ENCODE assay signal across 16 cellular contexts in genomic region chr12:76688001-76688400, GRCh38.
DNase-seq lines count a peak whose midpoint lies in the region; ATAC-seq and TF ChIP-seq lines count a peak whose summit lies in the region.
"Had no signal": no experiment of that assay in that cellular context is flagged by ENCODE, and none has a peak within 500 bp of the region (broad histone marks: within the 10 kb centered on the region; RNA-seq: fewer than 3 reads in every experiment).

No MANE protein-coding gene starts in this region.

- no peak overlapping the region for H2BK120ac ChIP-seq in neuronal stem cell (ENCODE audit: low read depth, low read length)

- H3K36me3 Mint-ChIP-seq in natural killer cell, result no peaks in the 10 kb centered on the region
- H3K36me3 Mint-ChIP-seq: activated CD4-positive, alpha-beta memory T cell treated with anti-CD3 and anti-CD28 coated beads for 36 hours; CD4-positive, alpha-beta memory T cell; naive thymus-derived CD4-positive, alpha-beta T cell had no signal

- no peak overlapping the region for H3K27ac Mint-ChIP-seq in natural killer cell
- H3K27ac Mint-ChIP-seq: activated CD4-positive, alpha-beta memory T cell treated with anti-CD3 and anti-CD28 coated beads for 36 hours; activated T-helper 17 cell treated with anti-CD3 and anti-CD28 coated beads, Interleukin-2, amount 50 U/mL, for 72 hours; CD4-positive, alpha-beta memory T cell; endodermal cell; naive thymus-derived CD4-positive, alpha-beta T cell had no signal

- H3K27ac ChIP-seq in GM23248, result peak overlapping the region; percentile 30
- H3K27ac ChIP-seq in SK-N-MC, result peak overlapping the region; percentile 98
- H3K27ac ChIP-seq in neuronal stem cell (replicated peaks; ENCODE audit: low read length), result no peak overlapping the region
- H3K27ac ChIP-seq: body of pancreas, vagina had no signal

- H3K27me3 Mint-ChIP-seq in natural killer cell (ENCODE audit: low read depth in 2 of 2), result no peaks in the 10 kb centered on the region
- H3K27me3 Mint-ChIP-seq: activated CD4-positive, alpha-beta memory T cell treated with anti-CD3 and anti-CD28 coated beads for 36 hours; activated T-helper 17 cell treated with anti-CD3 and anti-CD28 coated beads, Interleukin-2, amount 50 U/mL, for 72 hours had no signal

- H3K27me3 ChIP-seq in GM23248 (replicated peaks; ENCODE audit: insufficient read depth) (no peaks in the 10 kb centered on the region), neuronal stem cell (ENCODE audit: control insufficient read depth in 3 of 3, insufficient read depth in 3 of 3, low read depth in 1 of 3, low read length in 3 of 3) (no peaks in the 10 kb centered on the region)
- H3K27me3 ChIP-seq: body of pancreas, vagina had no signal

- no peaks in the 10 kb centered on the region for H3K36me3 ChIP-seq in GM23248 (ENCODE audit: low read depth)
- H3K36me3 ChIP-seq in SK-N-MC (ENCODE audit: insufficient read depth, low read length), result no peaks in the 10 kb centered on the region
- no peaks in the 10 kb centered on the region for H3K36me3 ChIP-seq in neuronal stem cell (replicated peaks in 1 of 2; ENCODE audit: control insufficient read depth in 2 of 2, insufficient read depth in 2 of 2, low read length in 2 of 2)
- H3K36me3 ChIP-seq: vagina had no signal

- H3K9me3 ChIP-seq in GM23248 (ENCODE audit: low read depth) (no peaks in the 10 kb centered on the region), SK-N-MC (ENCODE audit: low read depth, low read length) (no peaks in the 10 kb centered on the region), neuronal stem cell (replicated peaks in 1 of 2; ENCODE audit: control insufficient read depth in 2 of 2, insufficient read depth in 1 of 2, low read depth in 1 of 2, low read length in 2 of 2) (peaks cover 0 to 7% of the 10 kb centered on the region in 2 donors)
- H3K9me3 ChIP-seq: body of pancreas, vagina had no signal

- no peak overlapping the region for H2BK15ac ChIP-seq in neuronal stem cell (ENCODE audit: low read length)

- H3K4ac ChIP-seq in neuronal stem cell (ENCODE audit: low read length), result no peak overlapping the region

- TF ChIP-seq CTCF in natural killer cell (IDR thresholded peaks at IDR 0.05), result no peak

- peak overlapping the region; percentile 68 for H3K4me2 ChIP-seq in GM23248 (ENCODE audit: unreplicated experiment)
- no peak overlapping the region for H3K4me2 ChIP-seq in neuronal stem cell (ENCODE audit: insufficient read depth, low read length, poor library complexity, severe bottlenecking)

- H3K79me2 ChIP-seq in GM23248 (ENCODE audit: insufficient read depth), result no peaks in the 10 kb centered on the region

- peaks cover 27% of the 10 kb centered on the region for H3F3A ChIP-seq in GM23248 (ENCODE audit: insufficient read depth)

- no peaks in the 10 kb centered on the region for H3K9me3 Mint-ChIP-seq in natural killer cell
- H3K9me3 Mint-ChIP-seq: activated CD4-positive, alpha-beta memory T cell treated with anti-CD3 and anti-CD28 coated beads for 36 hours; activated T-helper 17 cell treated with anti-CD3 and anti-CD28 coated beads, Interleukin-2, amount 50 U/mL, for 72 hours; CD4-positive, alpha-beta memory T cell; naive thymus-derived CD4-positive, alpha-beta T cell had no signal

- in situ Hi-C loops in GM23248 (cut with MboI), result no loop called here

- WGBS in GM23248 (ENCODE audit: low coverage in 1 of 2, low lambda C conversion rate in 2 of 2, missing lambda C conversion rate in 2 of 2), 2 experiments, result 8 to 14% methylated on average over 3 of the region's 3 CpGs
- WGBS in neuronal stem cell (ENCODE audit: extremely low coverage in 2 of 2, insufficient read length in 2 of 2, insufficient replicate concordance in 1 of 2), 2 donors, result no CpG with 5 or more reads among the region's 3 CpGs

- no peak overlapping the region for H3K4me3 Mint-ChIP-seq in natural killer cell
- H3K4me3 Mint-ChIP-seq: activated CD4-positive, alpha-beta memory T cell treated with anti-CD3 and anti-CD28 coated beads for 36 hours; activated T-helper 17 cell treated with anti-CD3 and anti-CD28 coated beads, Interleukin-2, amount 50 U/mL, for 72 hours; CD4-positive, alpha-beta memory T cell; endodermal cell; naive thymus-derived CD4-positive, alpha-beta T cell had no signal

- no peak for ATAC-seq in natural killer cell
- ATAC-seq: activated T-helper 17 cell treated with anti-CD3 and anti-CD28 coated beads, Interleukin-2, amount 50 U/mL, for 72 hours; body of pancreas had no signal

- no peaks in the 10 kb centered on the region for H3K79me1 ChIP-seq in neuronal stem cell (ENCODE audit: low read depth, low read length)

- peak overlapping the region; percentile 56 for H3K4me3 ChIP-seq in GM23248
- H3K4me3 ChIP-seq in SK-N-MC, result peak overlapping the region; percentile 76
- H3K4me3 ChIP-seq in neuronal stem cell (ENCODE audit: low read length in 2 of 2), result no peak overlapping the region
- H3K4me3 ChIP-seq: body of pancreas, vagina had no signal

- no peak overlapping the region for H3K14ac ChIP-seq in neuronal stem cell (ENCODE audit: low read length)

- no peak overlapping the region for H3K18ac ChIP-seq in neuronal stem cell (ENCODE audit: low read length)

- H2AK5ac ChIP-seq in neuronal stem cell (ENCODE audit: low read depth, low read length), result no peak overlapping the region

- DNase-seq in GM23248, result peak; percentile 59
- peak; percentile 89 for DNase-seq in SK-N-MC (ENCODE audit: low read depth, low spot score)
- peak; percentile 41 for DNase-seq in epidermal melanocyte (ENCODE audit: insufficient read length, low spot score)
- no peak for DNase-seq in neuronal stem cell (ENCODE audit: low spot score)
- no peak for DNase-seq in activated effector memory CD4-positive, alpha-beta T cell treated with Interleukin-2 at 50 U/mL for 16 hours
- DNase-seq in natural killer cell, result no peak
- DNase-seq in NCI-H774 (lab: John Stamatoyannopoulos, UW), result no peak
- DNase-seq: activated CD4-positive, alpha-beta memory T cell treated with anti-CD3 and anti-CD28 coated beads for 36 hours; body of pancreas; CD4-positive, alpha-beta memory T cell; endodermal cell; stimulated activated naive CD4-positive, alpha-beta T cell; T-helper 9 cell had no signal

- H3K4me1 Mint-ChIP-seq in natural killer cell, result no peaks in the 10 kb centered on the region
- H3K4me1 Mint-ChIP-seq: activated T-helper 17 cell treated with anti-CD3 and anti-CD28 coated beads, Interleukin-2, amount 50 U/mL, for 72 hours; CD4-positive, alpha-beta memory T cell had no signal

- no peaks in the 10 kb centered on the region for H3K9me2 ChIP-seq in GM23248 (ENCODE audit: insufficient read depth)

- intact Hi-C loops in natural killer cell (cut with micrococcal nuclease), result no loop called here

- no peak overlapping the region for H4K91ac ChIP-seq in neuronal stem cell (ENCODE audit: low read depth, low read length, poor library complexity)

- H2BK5ac ChIP-seq in neuronal stem cell (ENCODE audit: low read length), result no peak overlapping the region

- H2AFZ ChIP-seq in GM23248 (peak overlapping the region; percentile 74), neuronal stem cell (ENCODE audit: low read length) (peak overlapping the region; percentile 52)

- H4K8ac ChIP-seq in neuronal stem cell (ENCODE audit: low read depth, low read length), result no peak overlapping the region

- peaks cover 56% of the 10 kb centered on the region for H3K4me1 ChIP-seq in GM23248 (ENCODE audit: insufficient read depth)
- peaks cover 4 to 8% of the 10 kb centered on the region in 2 donors for H3K4me1 ChIP-seq in neuronal stem cell (ENCODE audit: control insufficient read depth in 2 of 2, insufficient read depth in 1 of 2, low read depth in 1 of 2, low read length in 2 of 2)

- H4K20me1 ChIP-seq in GM23248 (ENCODE audit: insufficient read depth), result no peaks in the 10 kb centered on the region

- no peak overlapping the region for H3K23ac ChIP-seq in neuronal stem cell (ENCODE audit: low read depth, low read length, poor library complexity)

- H3K9ac ChIP-seq in GM23248, result peak overlapping the region; percentile 33
- peak overlapping the region; percentile 64 for H3K9ac ChIP-seq in SK-N-MC (ENCODE audit: insufficient read length)
- H3K9ac ChIP-seq in neuronal stem cell (ENCODE audit: low read depth, low read length, poor library complexity), result no peak overlapping the region

- H2BK12ac ChIP-seq in neuronal stem cell (ENCODE audit: low read length), result no peak overlapping the region

Comparison
In these comparisons a context has a peak if more than half of its experiments do, and no peak if none do; other contexts are left out.
1. DNase-seq: peak in GM23248 (single experiment), SK-N-MC (single experiment) and epidermal melanocyte (single experiment); none in neuronal stem cell (single experiment), activated effector memory CD4-positive, alpha-beta T cell treated with Interleukin-2 at 50 U/mL for 16 hours (single experiment), natural killer cell (single experiment) and NCI-H774 (single experiment).
2. H3K4me3 ChIP-seq: peak in GM23248 (single experiment) and SK-N-MC (single experiment); none in neuronal stem cell (0 of 2).